In genomic region chr1:58597076-58597475, GRCh38 we compare ENCODE assay signal across 24 cellular contexts. TPM values are rescaled to one million over a fixed set of nuclear protein-coding genes. Genes with fewer than 3 reads are reported as not detected.
DNase-seq lines count a peak whose midpoint lies in the region; ATAC-seq and TF ChIP-seq lines count a peak whose summit lies in the region.
"Had no signal": no experiment of that assay in that cellular context is flagged by ENCODE, and none has a peak within 500 bp of the region (broad histone marks: within the 10 kb centered on the region; RNA-seq: fewer than 3 reads in every experiment).

No MANE protein-coding gene starts in this region.

- TF ChIP-seq CTCF in PC-9 (conservative IDR thresholded peaks at IDR 0.05) (no peak), neutrophil (IDR thresholded peaks at IDR 0.05) (no peak)

- no peaks in the 10 kb centered on the region for H3K9me2 ChIP-seq in PC-9 (ENCODE audit: insufficient read depth)

- H3K27ac ChIP-seq in PC-9 (peak overlapping the region; percentile 40), neutrophil (peak overlapping the region; percentile 40)
- H3K27ac ChIP-seq: parathyroid adenoma, thoracic aorta had no signal

- H3K79me2 ChIP-seq in PC-9 (ENCODE audit: low read depth): no peaks in the 10 kb centered on the region
- H3K79me2 ChIP-seq: parathyroid adenoma had no signal

- intact Hi-C loops in PC-9 (cut with micrococcal nuclease; ENCODE audit: unreplicated experiment): no loop called here

- no peak for TF ChIP-seq POLR2A in erythroblast (IDR thresholded peaks at IDR 0.05; ENCODE audit: low read length)

- BruUV-seq in PC-9 (replicated peaks; lab: Mats Ljungman, UMichigan): no TSS peak

- H3K4me3 ChIP-seq in PC-9 (no peak overlapping the region), neutrophil (ENCODE audit: low read depth in 1 of 2, low read length in 1 of 2) (no peak overlapping the region)
- H3K4me3 ChIP-seq: thoracic aorta had no signal

- H3K4me2 ChIP-seq in PC-9: 0 out of 2 replicates have a peak overlapping the region, but pooled peaks have one; percentile 17

- H4K20me1 ChIP-seq in PC-9 (ENCODE audit: insufficient read depth): no peaks in the 10 kb centered on the region

- H3K4me1 ChIP-seq in PC-9 (replicated peaks; ENCODE audit: insufficient read depth) (peaks cover 25% of the 10 kb centered on the region), neutrophil (ENCODE audit: control insufficient read depth in 1 of 2, insufficient read depth in 1 of 2, low read depth in 1 of 2, low read length in 1 of 2) (peaks cover 11 to 17% of the 10 kb centered on the region in 2 experiments)
- H3K4me1 ChIP-seq: parathyroid adenoma had no signal

- H3F3A ChIP-seq in PC-9 (ENCODE audit: insufficient read depth, low read depth): peaks cover 18% of the 10 kb centered on the region; the same call in 1 of the 2 replicates

- CTCF ChIA-PET in PC-9 (lab: Charles Lee): no interaction called here

- POLR2A ChIA-PET in PC-9 (lab: Charles Lee; ENCODE audit: unreplicated experiment): interaction anchor here (0.5 kb wide), 1 partner anchor 62 kb away, joined by 8 read pairs; no protein-coding TSS in a partner anchor

- H3K27me3 ChIP-seq in PC-9 (ENCODE audit: insufficient read depth, low read depth) (no peaks in the 10 kb centered on the region), neutrophil (no peaks in the 10 kb centered on the region)

- H3K9me3 ChIP-seq in PC-9 (ENCODE audit: insufficient read depth, low read depth): no peaks in the 10 kb centered on the region
- H3K9me3 ChIP-seq in neutrophil: no peaks in the 10 kb centered on the region
- H3K9me3 ChIP-seq: thoracic aorta had no signal

- no peaks in the 10 kb centered on the region for H3K36me3 ChIP-seq in PC-9 (ENCODE audit: low read depth)
- H3K36me3 ChIP-seq in neutrophil: no peaks in the 10 kb centered on the region
- H3K36me3 ChIP-seq: thoracic aorta had no signal

- DNase-seq in AG08395 (ENCODE audit: low spot score) (peak; percentile 17), PC-9 (no peak), fibroblast of gingiva (ENCODE audit: low read depth) (peak; percentile 66), OCI-M2 (lab: John Stamatoyannopoulos, UW; ENCODE audit: unreplicated experiment) (no peak), erythroblast (lab: John Stamatoyannopoulos, UW) (no peak)
- DNase-seq: activated CD4-positive, alpha-beta T cell treated with anti-CD3 and anti-CD28 coated beads, Interleukin-2, amount 50 U/mL, for 1 hour; aorta; dermis blood vessel endothelial cell; DND-41; left cardiac atrium; naive B cell; NCI-H146; NCI-H69; right cardiac atrium; stimulated activated naive CD4-positive, alpha-beta T cell treated with Interleukin-2 at 50 U/mL for 16 hours; T-helper 9 cell had no signal

- ATAC-seq in HG03045 (IDR thresholded peaks at IDR 0.05; ENCODE audit: unreplicated experiment) (no peak), HG03432 (IDR thresholded peaks at IDR 0.05; ENCODE audit: unreplicated experiment) (no peak)
- ATAC-seq: right cardiac atrium, WTC11 had no signal

- H2AFZ ChIP-seq in PC-9: no peak overlapping the region
- H2AFZ ChIP-seq: parathyroid adenoma had no signal

RNA-seq across cellular contexts. Expression of gene TACSTD2, which starts 20.0 kb away (rescaled TPM):
- 489 and 702 TPM in 2 replicates for total RNA-seq in PC-9 (2021)
- total RNA-seq: A172, B cell had no signal

RNA-seq across cellular contexts. Expression of gene OMA1, which starts 50.5 kb away (rescaled TPM):
- total RNA-seq in PC-9 (2021): 27.9 and 29.0 TPM in 2 replicates

Comparison
In these comparisons a context has a peak if more than half of its experiments do, and no peak if none do; other contexts are left out.
1. DNase-seq: peak in AG08395 (single experiment) and fibroblast of gingiva (single experiment); none in PC-9 (0 of 2), OCI-M2 (single experiment) and erythroblast (0 of 2).